1 cellular context compared by ENCODE assay signal in genomic region chr1:41875487-41875886, GRCh38.
TF ChIP-seq lines count a peak whose summit lies in the region.

No MANE protein-coding gene starts in this region.

TF ChIP-seq in K562, 482 proteins besides CTCF, POLR2A, EP300 and RAD21 (continued from another document):
- TF ChIP-seq, protein P1, sequence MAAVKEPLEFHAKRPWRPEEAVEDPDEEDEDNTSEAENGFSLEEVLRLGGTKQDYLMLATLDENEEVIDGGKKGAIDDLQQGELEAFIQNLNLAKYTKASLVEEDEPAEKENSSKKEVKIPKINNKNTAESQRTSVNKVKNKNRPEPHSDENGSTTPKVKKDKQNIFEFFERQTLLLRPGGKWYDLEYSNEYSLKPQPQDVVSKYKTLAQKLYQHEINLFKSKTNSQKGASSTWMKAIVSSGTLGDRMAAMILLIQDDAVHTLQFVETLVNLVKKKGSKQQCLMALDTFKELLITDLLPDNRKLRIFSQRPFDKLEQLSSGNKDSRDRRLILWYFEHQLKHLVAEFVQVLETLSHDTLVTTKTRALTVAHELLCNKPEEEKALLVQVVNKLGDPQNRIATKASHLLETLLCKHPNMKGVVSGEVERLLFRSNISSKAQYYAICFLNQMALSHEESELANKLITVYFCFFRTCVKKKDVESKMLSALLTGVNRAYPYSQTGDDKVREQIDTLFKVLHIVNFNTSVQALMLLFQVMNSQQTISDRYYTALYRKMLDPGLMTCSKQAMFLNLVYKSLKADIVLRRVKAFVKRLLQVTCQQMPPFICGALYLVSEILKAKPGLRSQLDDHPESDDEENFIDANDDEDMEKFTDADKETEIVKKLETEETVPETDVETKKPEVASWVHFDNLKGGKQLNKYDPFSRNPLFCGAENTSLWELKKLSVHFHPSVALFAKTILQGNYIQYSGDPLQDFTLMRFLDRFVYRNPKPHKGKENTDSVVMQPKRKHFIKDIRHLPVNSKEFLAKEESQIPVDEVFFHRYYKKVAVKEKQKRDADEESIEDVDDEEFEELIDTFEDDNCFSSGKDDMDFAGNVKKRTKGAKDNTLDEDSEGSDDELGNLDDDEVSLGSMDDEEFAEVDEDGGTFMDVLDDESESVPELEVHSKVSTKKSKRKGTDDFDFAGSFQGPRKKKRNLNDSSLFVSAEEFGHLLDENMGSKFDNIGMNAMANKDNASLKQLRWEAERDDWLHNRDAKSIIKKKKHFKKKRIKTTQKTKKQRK (IDR thresholded peaks at IDR 0.05; ENCODE audit: borderline replicate concordance, low read depth, low read length): no peak
- no peak for TF ChIP-seq ZNF239 (CRISPR knock-in tag; IDR thresholded peaks at IDR 0.05)
- TF ChIP-seq REST (CRISPR knock-in tag; IDR thresholded peaks at IDR 0.05; ENCODE audit: low read depth): no peak
- TF ChIP-seq KDM1A (IDR thresholded peaks at IDR 0.05): no peak
- no peak for TF ChIP-seq KAT7 (CRISPR knock-in tag; IDR thresholded peaks at IDR 0.05; ENCODE audit: borderline replicate concordance)
- no peak for TF ChIP-seq CHD1 (IDR thresholded peaks at IDR 0.05; ENCODE audit: low read length)
- no peak for TF ChIP-seq HEY1 (CRISPR knock-in tag; IDR thresholded peaks at IDR 0.05; ENCODE audit: borderline replicate concordance)
- TF ChIP-seq EZH2 (IDR thresholded peaks at IDR 0.05; ENCODE audit: borderline replicate concordance, low read depth, low read length): no peak
- TF ChIP-seq HNRNPLL (IDR thresholded peaks at IDR 0.05; ENCODE audit: low read depth, low read length, poor library complexity, severe bottlenecking): no peak
- TF ChIP-seq HNRNPH1 (optimal IDR thresholded peaks at IDR 0.05; ENCODE audit: low read depth, low read length): no peak
- TF ChIP-seq TFAM (CRISPR knock-in tag; conservative IDR thresholded peaks at IDR 0.05): no peak
- TF ChIP-seq TAF9B (IDR thresholded peaks at IDR 0.05; ENCODE audit: partially characterized antibody): no peak
- TF ChIP-seq RFX7 (CRISPR knock-in tag; IDR thresholded peaks at IDR 0.05): no peak
